10 cellular contexts compared by ENCODE assay signal in the genomic region with DNA sequence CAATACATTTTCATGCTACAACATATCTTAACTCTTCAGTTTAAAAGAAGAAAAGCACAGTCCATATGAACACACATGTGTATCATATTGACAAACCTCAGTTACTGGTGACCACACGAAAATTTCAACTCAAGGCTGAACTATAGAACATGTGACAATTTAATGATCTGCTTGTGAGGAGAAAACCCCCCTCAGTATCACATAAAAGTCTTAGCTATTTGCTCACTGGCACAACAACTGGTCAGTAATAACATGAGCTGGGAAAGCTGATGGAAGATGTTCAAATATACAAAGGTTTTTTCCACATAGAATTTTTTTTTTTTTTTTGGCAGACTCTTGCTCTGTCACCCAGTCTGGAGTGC. TPM values are rescaled to one million over a fixed set of nuclear protein-coding genes. Genes with fewer than 3 reads are reported as not detected.
DNase-seq lines count a peak whose midpoint lies in the region; ATAC-seq and TF ChIP-seq lines count a peak whose summit lies in the region.
"Had no signal": no experiment of that assay in that cellular context is flagged by ENCODE, and none has a peak within 500 bp of the region (broad histone marks: within the 10 kb centered on the region; RNA-seq: fewer than 3 reads in every experiment).

No MANE protein-coding gene starts in this region.

- peak; percentile 28 for ATAC-seq in GM21528 (IDR thresholded peaks at IDR 0.05; ENCODE audit: low FRiP score, unreplicated experiment)
- ATAC-seq: psoas muscle had no signal

- H3K27ac ChIP-seq in DOHH2 (ENCODE audit: low read depth, low read length) (no peak overlapping the region), hepatocyte (no peak overlapping the region), thyroid gland (peak overlapping the region in 1 of 3 donors; percentile 4)
- H3K27ac ChIP-seq: psoas muscle had no signal

- H4K20me1 ChIP-seq in DOHH2 (ENCODE audit: control insufficient read depth, insufficient read depth, low read depth, low read length) (peaks cover 4% of the 10 kb centered on the region; the same call in 1 of the 2 replicates), hepatocyte (ENCODE audit: insufficient read depth, poor library complexity, severe bottlenecking) (peaks cover 60% of the 10 kb centered on the region)

- H3K36me3 ChIP-seq in DOHH2 (ENCODE audit: control insufficient read depth, low read length): no peaks in the 10 kb centered on the region; the same call in 1 of the 2 replicates
- no peaks in the 10 kb centered on the region for H3K36me3 ChIP-seq in hepatocyte (replicated peaks; ENCODE audit: insufficient read depth, low read depth)
- H3K36me3 ChIP-seq in thyroid gland: no peaks in the 10 kb centered on the region

- peaks cover 36% of the 10 kb centered on the region for H3K4me1 ChIP-seq in DOHH2 (ENCODE audit: control insufficient read depth, low read length)
- peaks cover 6% of the 10 kb centered on the region for H3K4me1 ChIP-seq in hepatocyte (ENCODE audit: insufficient read depth)
- peaks cover 8 to 35% of the 10 kb centered on the region in 2 donors for H3K4me1 ChIP-seq in thyroid gland
- H3K4me1 ChIP-seq: psoas muscle had no signal

- H3K4me3 ChIP-seq in DOHH2 (ENCODE audit: low read length) (no peak overlapping the region), hepatocyte (no peak overlapping the region), thyroid gland (replicated peaks in 1 of 3) (no peak overlapping the region)
- H3K4me3 ChIP-seq: psoas muscle had no signal

- H3K79me2 ChIP-seq in DOHH2 (ENCODE audit: control insufficient read depth, low read length) (peaks cover 84% of the 10 kb centered on the region), hepatocyte (peaks cover 91% of the 10 kb centered on the region)

- no peak for TF ChIP-seq CTCF in DOHH2 (IDR thresholded peaks at IDR 0.05; ENCODE audit: low read depth, low read length, poor library complexity, severe bottlenecking)
- no peak for TF ChIP-seq CTCF in hepatocyte (IDR thresholded peaks at IDR 0.05; ENCODE audit: poor library complexity)
- TF ChIP-seq CTCF in thyroid gland (IDR thresholded peaks at IDR 0.05): no peak

- H3K9me2 ChIP-seq in DOHH2 (replicated peaks; ENCODE audit: control insufficient read depth, low read length) (no peaks in the 10 kb centered on the region), hepatocyte (replicated peaks; ENCODE audit: insufficient read depth) (no peaks in the 10 kb centered on the region)

- no peak for TF ChIP-seq POLR2A in thyroid gland (IDR thresholded peaks at IDR 0.05)

- H3K9me3 ChIP-seq in DOHH2 (ENCODE audit: control insufficient read depth, insufficient read depth, low read length) (no peaks in the 10 kb centered on the region), hepatocyte (ENCODE audit: low read depth) (no peaks in the 10 kb centered on the region), thyroid gland (no peaks in the 10 kb centered on the region)
- H3K9me3 ChIP-seq: psoas muscle had no signal

- H3K4me2 ChIP-seq in DOHH2 (ENCODE audit: low read length) (peak overlapping the region; percentile 31; the same call in 1 of the 2 replicates), hepatocyte (peak overlapping the region; percentile 39)

- H2AFZ ChIP-seq in hepatocyte: no peak overlapping the region

- H3K27me3 ChIP-seq in DOHH2 (ENCODE audit: control insufficient read depth, low read length) (no peaks in the 10 kb centered on the region), hepatocyte (no peaks in the 10 kb centered on the region), thyroid gland (no peaks in the 10 kb centered on the region)

- intact Hi-C loops in thyroid gland (cut with DNase I): no loop called here

- WGBS in hepatocyte (ENCODE audit: low lambda C conversion rate, missing lambda C conversion rate): 26% methylated on average over 1 of the region's 1 CpG
- WGBS in thyroid gland, 2 donors: 40 to 48% methylated on average over 1 of the region's 1 CpG

- H3F3A ChIP-seq in DOHH2 (ENCODE audit: control insufficient read depth, insufficient read depth): no peaks in the 10 kb centered on the region

- DNase-seq in M059J (ENCODE audit: low read depth) (peak; percentile 26), hepatocyte (ENCODE audit: low spot score) (no peak), cerebellar nuclear complex (lab: John Stamatoyannopoulos, UW) (no peak), NCI-H1436 treated with DMSO at 0.1 percent for 48 hours (lab: John Stamatoyannopoulos, UW) (no peak), thyroid gland (no peak)
- DNase-seq in activated CD8-positive, alpha-beta memory T cell treated with anti-CD3 and anti-CD28 coated beads for 24 hours: no peak
- DNase-seq: head of caudate nucleus, psoas muscle had no signal

RNA-seq across cellular contexts. Expression of gene ZNF652, which starts 19.5 kb away (rescaled TPM):
- 12.3 and 19.1 TPM in 2 replicates for total RNA-seq in M059J (2014; rRNA removed; shearing (Covaris generic))
- total RNA-seq in hepatocyte: 46.2 and 55.6 TPM in 2 replicates
- polyA plus RNA-seq in hepatocyte: 18.5 and 23.0 TPM in 2 replicates
- total RNA-seq in thyroid gland: 10 to 100 TPM; 60.0 to 64.9 (median 62.1) TPM
